8 cellular contexts compared by ENCODE assay signal in the genomic region with DNA sequence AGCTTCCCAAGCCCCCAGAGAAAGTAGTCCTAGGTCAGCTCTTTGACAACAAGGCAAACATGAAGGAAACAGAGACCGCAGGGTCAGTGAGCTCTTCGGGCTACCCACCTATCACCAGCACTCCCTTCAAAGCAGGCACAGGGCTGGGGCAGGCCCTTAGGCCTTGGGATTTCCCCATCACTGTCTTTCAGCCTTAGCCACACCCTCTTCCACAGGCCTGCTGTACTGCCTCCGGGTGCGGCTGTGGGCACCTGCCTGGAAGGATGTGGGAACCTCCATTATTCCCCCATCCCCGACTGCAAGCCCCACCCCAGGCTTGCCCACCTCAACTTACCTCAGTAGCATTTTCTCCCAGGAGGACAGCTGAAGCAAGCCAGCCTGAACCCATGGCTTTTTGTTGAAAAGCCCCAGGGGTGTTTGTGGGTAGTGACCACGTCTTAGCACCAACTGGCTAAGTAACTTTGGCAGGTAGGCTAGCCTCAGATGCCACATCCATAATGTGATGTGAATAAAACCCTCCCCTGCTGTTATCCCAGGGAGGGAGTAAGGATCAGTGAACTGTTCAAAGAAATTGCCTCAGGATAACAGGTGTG.
DNase-seq lines count a peak whose midpoint lies in the region; ATAC-seq lines count a peak whose summit lies in the region.

No MANE protein-coding gene starts in this region.

- DNase-seq in H7: peak; percentile 12
- DNase-seq in SW480 (ENCODE audit: low spot score): peak; percentile 56
- DNase-seq in glomerular visceral epithelial cell (ENCODE audit: extremely low spot score): peak; percentile 67
- no peak for DNase-seq in NCI-H2081 treated with DMSO at 0.1 percent for 48 hours (lab: John Stamatoyannopoulos, UW)
- no peak for DNase-seq in OCI-M2 (lab: John Stamatoyannopoulos, UW; ENCODE audit: unreplicated experiment)
- DNase-seq in GM03348 (ENCODE audit: low spot score): no peak
- DNase-seq in RKO (ENCODE audit: low spot score): no peak

- H3K36me3 ChIP-seq in H7 (replicated peaks; ENCODE audit: control insufficient read depth, insufficient read depth, low read length): no peaks in the 10 kb centered on the region

- H3K4me3 ChIP-seq in H7 (ENCODE audit: insufficient read depth, low read depth, low read length): no peak overlapping the region

- ATAC-seq in GM18498 (IDR thresholded peaks at IDR 0.05; ENCODE audit: unreplicated experiment): peak; percentile 97

- no peaks in the 10 kb centered on the region for H3K27me3 ChIP-seq in H7 (ENCODE audit: control insufficient read depth, insufficient read depth, low read length)

Comparison
In these comparisons a context has a peak if more than half of its experiments do, and no peak if none do; other contexts are left out.
1. DNase-seq: peak in H7 (single experiment), SW480 (single experiment) and glomerular visceral epithelial cell (single experiment); none in NCI-H2081 treated with DMSO at 0.1 percent for 48 hours (single experiment), OCI-M2 (single experiment), GM03348 (single experiment) and RKO (single experiment).